Comparison of ENCODE assay signal across 22 cellular contexts in genomic region chr11:3890014-3890413, GRCh38. TPM values are rescaled to one million over a fixed set of nuclear protein-coding genes. Genes with fewer than 3 reads are reported as not detected.
DNase-seq lines count a peak whose midpoint lies in the region; ATAC-seq lines count a peak whose summit lies in the region.
"Had no signal": no experiment of that assay in that cellular context is flagged by ENCODE, and none has a peak within 500 bp of the region (broad histone marks: within the 10 kb centered on the region; RNA-seq: fewer than 3 reads in every experiment).

No MANE protein-coding gene starts in this region.

- H3K4me3 ChIP-seq in mesendoderm (ENCODE audit: low read length) = no peak overlapping the region
- no peak overlapping the region for H3K4me3 ChIP-seq in trophoblast cell (ENCODE audit: low read depth, low read length)
- H3K4me3 ChIP-seq in right cardiac atrium (ENCODE audit: low read length) = no peak overlapping the region
- H3K4me3 ChIP-seq: GM12878, MG63, Peyer's patch, SJCRH30 had no signal

- H3K4ac ChIP-seq in mesendoderm (ENCODE audit: low read depth, low read length) = no peak overlapping the region
- H3K4ac ChIP-seq in trophoblast cell (ENCODE audit: low read depth, low read length) = no peak overlapping the region

- no peak for DNase-seq in stimulated activated naive CD8-positive, alpha-beta T cell treated with anti-CD3 and anti-CD28 coated beads, Interleukin-15, amount 100 ng/mL, for 72 hours
- no peak for DNase-seq in central memory CD8-positive, alpha-beta T cell (ENCODE audit: low spot score in 2 of 2)
- DNase-seq in mesendoderm = no peak
- no peak for DNase-seq in trophoblast cell
- DNase-seq in right cardiac atrium = no peak
- DNase-seq in medulla oblongata (ENCODE audit: extremely low spot score) = no peak
- DNase-seq: 8988T, DMS79 treated with DMSO at 0.1 percent for 48 hours, H9, Kasumi-1, MG63, NCI-H1417, NCI-H1694 treated with DMSO at 0.1 percent for 48 hours, NCI-H2081 treated with DMSO at 0.1 percent for 48 hours, NCI-H2171 treated with DMSO at 0.1 percent for 48 hours, NCI-H524 treated with DMSO at 0.1 percent for 48 hours, NCI-H82, Peyer's patch, SJCRH30 had no signal

- no peak overlapping the region for H4K8ac ChIP-seq in mesendoderm (ENCODE audit: low read depth, low read length)
- H4K8ac ChIP-seq in trophoblast cell (ENCODE audit: low read depth, low read length) = no peak overlapping the region

- H3K79me1 ChIP-seq in mesendoderm (ENCODE audit: low read length) (no peaks in the 10 kb centered on the region), trophoblast cell (ENCODE audit: low read length) (no peaks in the 10 kb centered on the region)

- H3K4me1 ChIP-seq in mesendoderm (ENCODE audit: control insufficient read depth, low read depth, low read length) = no peaks in the 10 kb centered on the region
- H3K4me1 ChIP-seq in trophoblast cell (ENCODE audit: control insufficient read depth in 1 of 2, insufficient read depth in 2 of 2, low read length in 2 of 2) = peaks cover 2 to 4% of the 10 kb centered on the region in 2 experiments
- H3K4me1 ChIP-seq in right cardiac atrium (ENCODE audit: control insufficient read depth, insufficient read depth, low read length) = peaks cover 6% of the 10 kb centered on the region
- H3K4me1 ChIP-seq: SJCRH30 had no signal

- H2BK120ac ChIP-seq in mesendoderm (ENCODE audit: low read depth, low read length) = no peak overlapping the region
- no peak overlapping the region for H2BK120ac ChIP-seq in trophoblast cell (ENCODE audit: insufficient read depth, low read length, poor library complexity)

- no peak overlapping the region for H4K91ac ChIP-seq in trophoblast cell (ENCODE audit: low read depth, low read length)

- no peak overlapping the region for H2AFZ ChIP-seq in trophoblast cell (ENCODE audit: insufficient read depth, low read length, poor library complexity)

- H3K36me3 ChIP-seq in mesendoderm (ENCODE audit: control insufficient read depth, insufficient read depth, low read length) (no peaks in the 10 kb centered on the region), trophoblast cell (ENCODE audit: control insufficient read depth in 1 of 2, insufficient read depth in 2 of 2, low read length in 2 of 2) (no peaks in the 10 kb centered on the region)
- H3K36me3 ChIP-seq: MG63, Peyer's patch, SJCRH30 had no signal

- H3K27ac ChIP-seq in mesendoderm (ENCODE audit: low read depth, low read length) (no peak overlapping the region), trophoblast cell (ENCODE audit: low read depth, low read length) (no peak overlapping the region), right cardiac atrium (ENCODE audit: low read length) (no peak overlapping the region)
- H3K27ac ChIP-seq: Peyer's patch, SJCRH30 had no signal

- H3K56ac ChIP-seq in mesendoderm (ENCODE audit: low read length) = no peak overlapping the region

- peak overlapping the region; percentile 58 for H3K27ac Mint-ChIP-seq in stimulated activated naive CD8-positive, alpha-beta T cell treated with anti-CD3 and anti-CD28 coated beads, Interleukin-15, Interleukin-2, amounts not matched to agents 100 ng/mL and 50 ng/mL, for 24 hours
- H3K27ac Mint-ChIP-seq in stimulated activated naive CD8-positive, alpha-beta T cell treated with anti-CD3 and anti-CD28 coated beads, Interleukin-15, amount 100 ng/mL, for 72 hours = no peak overlapping the region
- peak overlapping the region; percentile 36 for H3K27ac Mint-ChIP-seq in central memory CD8-positive, alpha-beta T cell (ENCODE audit: low read depth)
- H3K27ac Mint-ChIP-seq: H9 had no signal

- H3K18ac ChIP-seq in mesendoderm (ENCODE audit: low read length) (no peak overlapping the region), trophoblast cell (ENCODE audit: low read length) (no peak overlapping the region)

- no peaks in the 10 kb centered on the region for H3K27me3 Mint-ChIP-seq in stimulated activated naive CD8-positive, alpha-beta T cell treated with anti-CD3 and anti-CD28 coated beads, Interleukin-15, Interleukin-2, amounts not matched to agents 100 ng/mL and 50 ng/mL, for 24 hours
- no peaks in the 10 kb centered on the region for H3K27me3 Mint-ChIP-seq in stimulated activated naive CD8-positive, alpha-beta T cell treated with anti-CD3 and anti-CD28 coated beads, Interleukin-15, amount 100 ng/mL, for 72 hours
- H3K27me3 Mint-ChIP-seq in central memory CD8-positive, alpha-beta T cell = no peaks in the 10 kb centered on the region

- intact Hi-C loops in right cardiac atrium (cut with DNase I) = no loop called here

- H3K4me1 Mint-ChIP-seq in stimulated activated naive CD8-positive, alpha-beta T cell treated with anti-CD3 and anti-CD28 coated beads, Interleukin-15, Interleukin-2, amounts not matched to agents 100 ng/mL and 50 ng/mL, for 24 hours (ENCODE audit: low read depth) = peaks cover 75% of the 10 kb centered on the region
- peaks cover 68% of the 10 kb centered on the region for H3K4me1 Mint-ChIP-seq in stimulated activated naive CD8-positive, alpha-beta T cell treated with anti-CD3 and anti-CD28 coated beads, Interleukin-15, amount 100 ng/mL, for 72 hours
- peaks cover 61% of the 10 kb centered on the region for H3K4me1 Mint-ChIP-seq in central memory CD8-positive, alpha-beta T cell
- H3K4me1 Mint-ChIP-seq: H9 had no signal

- no CpG with 5 or more reads among the region's 2 CpGs for WGBS in mesendoderm (ENCODE audit: extremely low coverage, insufficient coverage, low lambda C conversion rate)
- no CpG with 5 or more reads among the region's 2 CpGs for WGBS in trophoblast cell (ENCODE audit: extremely low coverage, insufficient coverage, insufficient read length)
- 97% methylated on average over 2 of the region's 2 CpGs for whole genome bisulfite sequencing in right cardiac atrium

- H3K4me2 ChIP-seq in mesendoderm (ENCODE audit: low read length) = no peak overlapping the region
- no peak overlapping the region for H3K4me2 ChIP-seq in trophoblast cell (ENCODE audit: low read length)

- H2BK12ac ChIP-seq in trophoblast cell (ENCODE audit: low read length) = no peak overlapping the region

- H3K23ac ChIP-seq in mesendoderm (ENCODE audit: low read length) (peak overlapping the region; percentile 53), trophoblast cell (ENCODE audit: low read length) (no peak overlapping the region)

- H3K9ac ChIP-seq in mesendoderm (ENCODE audit: low read length) (no peak overlapping the region), trophoblast cell (ENCODE audit: low read length) (no peak overlapping the region)

- no peak for ATAC-seq in stimulated activated naive CD8-positive, alpha-beta T cell treated with anti-CD3 and anti-CD28 coated beads, Interleukin-15, amount 100 ng/mL, for 72 hours
- ATAC-seq in central memory CD8-positive, alpha-beta T cell (replicated peaks; ENCODE audit: extremely low read depth, poor library complexity, severe bottlenecking) = no peak
- no peak for ATAC-seq in right cardiac atrium
- ATAC-seq: GM12878 had no signal

- H3K36me3 Mint-ChIP-seq in stimulated activated naive CD8-positive, alpha-beta T cell treated with anti-CD3 and anti-CD28 coated beads, Interleukin-15, Interleukin-2, amounts not matched to agents 100 ng/mL and 50 ng/mL, for 24 hours (ENCODE audit: low read depth) = peaks cover 11% of the 10 kb centered on the region
- H3K36me3 Mint-ChIP-seq in central memory CD8-positive, alpha-beta T cell (ENCODE audit: insufficient read depth) = peaks cover 2% of the 10 kb centered on the region

- no peaks in the 10 kb centered on the region for H3K27me3 ChIP-seq in mesendoderm (ENCODE audit: insufficient read depth, low read length, poor library complexity)
- H3K27me3 ChIP-seq in trophoblast cell (ENCODE audit: insufficient read depth, low read length) = no peaks in the 10 kb centered on the region
- H3K27me3 ChIP-seq in right cardiac atrium (ENCODE audit: control insufficient read depth, insufficient read depth) = no peaks in the 10 kb centered on the region
- H3K27me3 ChIP-seq: MG63, Peyer's patch, SJCRH30 had no signal

- no peaks in the 10 kb centered on the region for H3K9me3 Mint-ChIP-seq in stimulated activated naive CD8-positive, alpha-beta T cell treated with anti-CD3 and anti-CD28 coated beads, Interleukin-15, Interleukin-2, amounts not matched to agents 100 ng/mL and 50 ng/mL, for 24 hours
- no peaks in the 10 kb centered on the region for H3K9me3 Mint-ChIP-seq in stimulated activated naive CD8-positive, alpha-beta T cell treated with anti-CD3 and anti-CD28 coated beads, Interleukin-15, amount 100 ng/mL, for 72 hours
- no peaks in the 10 kb centered on the region for H3K9me3 Mint-ChIP-seq in central memory CD8-positive, alpha-beta T cell
- H3K9me3 Mint-ChIP-seq: H9 had no signal

- H3K4me3 Mint-ChIP-seq in stimulated activated naive CD8-positive, alpha-beta T cell treated with anti-CD3 and anti-CD28 coated beads, Interleukin-15, Interleukin-2, amounts not matched to agents 100 ng/mL and 50 ng/mL, for 24 hours = no peak overlapping the region
- H3K4me3 Mint-ChIP-seq in stimulated activated naive CD8-positive, alpha-beta T cell treated with anti-CD3 and anti-CD28 coated beads, Interleukin-15, amount 100 ng/mL, for 72 hours = no peak overlapping the region
- H3K4me3 Mint-ChIP-seq in central memory CD8-positive, alpha-beta T cell = no peak overlapping the region
- H3K4me3 Mint-ChIP-seq: CD14-positive monocyte, H9 had no signal

- no peak overlapping the region for H4K5ac ChIP-seq in mesendoderm (ENCODE audit: low read length)

- H2AK5ac ChIP-seq in mesendoderm (ENCODE audit: low read length) (no peak overlapping the region), trophoblast cell (ENCODE audit: low read length) (no peak overlapping the region)

- H3K14ac ChIP-seq in trophoblast cell (ENCODE audit: low read length) = no peak overlapping the region

- H3K79me2 ChIP-seq in mesendoderm (ENCODE audit: control insufficient read depth, insufficient read depth, low read length) (no peaks in the 10 kb centered on the region), trophoblast cell (ENCODE audit: control insufficient read depth, insufficient read depth, low read length, poor library complexity) (no peaks in the 10 kb centered on the region)

- H3K9me3 ChIP-seq in trophoblast cell (ENCODE audit: insufficient read depth, low read depth, low read length) (no peaks in the 10 kb centered on the region), right cardiac atrium (ENCODE audit: control insufficient read depth, low read length) (no peaks in the 10 kb centered on the region)
- H3K9me3 ChIP-seq: MG63, Peyer's patch, SJCRH30 had no signal

- no peak overlapping the region for H4K12ac ChIP-seq in trophoblast cell (ENCODE audit: low read depth, low read length)

- H2BK15ac ChIP-seq in mesendoderm (replicated peaks; ENCODE audit: low read depth) = no peak overlapping the region

- H2BK5ac ChIP-seq in mesendoderm (ENCODE audit: low read length) = no peak overlapping the region
- H2BK5ac ChIP-seq in trophoblast cell (ENCODE audit: low read depth, low read length, poor library complexity) = no peak overlapping the region

RNA-seq across cellular contexts. Expression of gene STIM1, which starts 34.5 kb away (rescaled TPM):
- polyA plus RNA-seq in mesendoderm (2013, experiment 1 of 2) = 9.2 TPM
- 8.3 TPM for polyA plus RNA-seq in mesendoderm (2013, experiment 2 of 2)
- polyA plus RNA-seq in trophoblast cell (2013) = 17.6 and 18.0 TPM in 2 replicates
- 10 to 100 TPM; 14.4 to 19.3 (median 16.6) TPM for total RNA-seq in right cardiac atrium
- polyA plus RNA-seq in right cardiac atrium = 10.8 TPM

RNA-seq across cellular contexts. Expression of gene RHOG, which starts 49.3 kb away (rescaled TPM):
- polyA plus RNA-seq in mesendoderm (2013, experiment 1 of 2) = 38.2 TPM
- polyA plus RNA-seq in mesendoderm (2013, experiment 2 of 2) = 34.7 TPM
- polyA plus RNA-seq in trophoblast cell (2013) = 48.3 and 53.7 TPM in 2 replicates
- 10 to 100 TPM; 18.7 to 26.0 (median 25.6) TPM for total RNA-seq in right cardiac atrium
- 23.7 TPM for polyA plus RNA-seq in right cardiac atrium

Comparison
In these comparisons a context has a peak if more than half of its experiments do, and no peak if none do; other contexts are left out.
1. H3K27ac Mint-ChIP-seq: peak in stimulated activated naive CD8-positive, alpha-beta T cell treated with anti-CD3 and anti-CD28 coated beads, Interleukin-15, Interleukin-2, amounts not matched to agents 100 ng/mL and 50 ng/mL, for 24 hours (single experiment) and central memory CD8-positive, alpha-beta T cell (single experiment); none in stimulated activated naive CD8-positive, alpha-beta T cell treated with anti-CD3 and anti-CD28 coated beads, Interleukin-15, amount 100 ng/mL, for 72 hours (0 of 2).